ENCODE assay signal across 11 cellular contexts in the genomic region with DNA sequence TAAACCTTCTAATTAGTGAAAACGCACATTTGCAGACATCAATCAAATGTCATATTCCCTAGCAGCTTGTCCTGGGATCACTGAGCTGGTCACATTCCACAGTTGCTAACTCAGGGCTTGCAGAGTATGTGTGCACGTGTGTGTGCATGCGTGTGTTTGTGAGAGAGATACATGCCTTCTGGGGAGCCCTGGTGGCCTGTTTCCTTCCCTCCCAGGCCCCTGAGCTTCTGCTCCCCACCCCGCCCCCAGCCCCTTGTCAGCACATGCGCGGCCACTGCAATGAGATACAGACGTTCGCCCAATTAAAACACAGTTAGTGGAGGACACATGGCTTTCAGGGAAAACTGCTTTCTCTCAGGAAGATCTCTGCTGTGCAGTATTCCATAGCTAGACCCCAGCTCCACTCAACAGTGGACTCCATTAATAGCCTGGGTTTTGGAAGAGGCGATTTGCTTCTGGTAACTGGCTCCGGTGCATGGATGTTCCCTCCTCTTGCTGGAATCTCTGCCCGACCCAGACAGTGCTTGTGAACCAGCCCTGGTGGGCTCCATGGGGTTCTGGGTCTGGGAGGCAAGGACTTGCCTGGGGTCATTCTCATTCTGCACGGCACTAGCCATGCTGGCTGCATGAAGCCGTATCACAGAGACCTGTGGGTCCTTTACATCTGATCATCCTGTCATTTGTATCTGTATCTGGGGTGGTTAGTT. TPM values are rescaled to one million over a fixed set of nuclear protein-coding genes. Genes with fewer than 3 reads are reported as not detected.
DNase-seq lines count a peak whose midpoint lies in the region; ATAC-seq, FAIRE-seq and TF ChIP-seq lines count a peak whose summit lies in the region.
"Had no signal": no experiment of that assay in that cellular context is flagged by ENCODE, and none has a peak within 500 bp of the region (broad histone marks: within the 10 kb centered on the region; RNA-seq: fewer than 3 reads in every experiment).

No MANE protein-coding gene starts in this region.

- no peak overlapping the region for H2BK5ac ChIP-seq in IMR-90 (ENCODE audit: low read depth, low read length, poor library complexity, severe bottlenecking)

- H3K9ac ChIP-seq in IMR-90 (ENCODE audit: low read depth, low read length) (no peak overlapping the region), HepG2 (ENCODE audit: insufficient read depth, low read depth, low read length) (peak overlapping the region; percentile 54; the same call in 1 of the 2 replicates), smooth muscle cell (ENCODE audit: low read depth) (no peak overlapping the region)

- peaks cover 40 to 50% of the 10 kb centered on the region in 2 experiments for H3K79me1 ChIP-seq in IMR-90 (ENCODE audit: low read depth in 1 of 2, low read length in 2 of 2)

- H2AK9ac ChIP-seq in IMR-90 (replicated peaks; ENCODE audit: low read depth, low read length, poor library complexity) = no peak overlapping the region

- WGBS in IMR-90 (ENCODE audit: extremely low coverage in 2 of 2, insufficient read length in 1 of 2), 2 experiments = 67% methylated on average over 1 of the region's 13 CpGs; no CpG with 5 or more reads in 1 of the 2 experiments
- WGBS in HepG2 (ENCODE audit: low lambda C conversion rate) = 89% methylated on average over 8 of the region's 13 CpGs
- 49% methylated on average over 13 of the region's 13 CpGs for WGBS in smooth muscle cell (ENCODE audit: low lambda C conversion rate)

- H3K27ac ChIP-seq in IMR-90 (ENCODE audit: insufficient read depth, low read length) (no peak overlapping the region), brain microvascular endothelial cell (no peak overlapping the region), HepG2 (ENCODE audit: extremely low read length, insufficient read depth, low read length) (peak overlapping the region; percentile 82), smooth muscle cell (ENCODE audit: low read depth) (no peak overlapping the region)
- H3K27ac ChIP-seq in CD8-positive, alpha-beta memory T cell (ENCODE audit: low read depth, low read length) = no peak overlapping the region

- TF ChIP-seq CTCF in IMR-90 (conservative IDR thresholded peaks at IDR 0.05; ENCODE audit: low read depth, low read length) (no peak), brain microvascular endothelial cell (IDR thresholded peaks at IDR 0.05; ENCODE audit: low read depth, low read length, missing control alignments) (no peak), HepG2 (CRISPR knock-in tag; IDR thresholded peaks at IDR 0.05) (no peak), smooth muscle cell (IDR thresholded peaks at IDR 0.05; ENCODE audit: borderline replicate concordance, insufficient read depth, poor library complexity, severe bottlenecking) (no peak)

- H3K4me1 Mint-ChIP-seq in stimulated activated effector memory CD8-positive, alpha-beta T cell treated with anti-CD3 and anti-CD28 coated beads, Interleukin-12 subunit alpha, Interleukin-12 subunit beta, amount 100 ng/mL, for 72 hours = peaks cover 15% of the 10 kb centered on the region
- peaks cover 33 to 43% (median 43%) of the 10 kb centered on the region in 3 donors for H3K4me1 Mint-ChIP-seq in CD8-positive, alpha-beta memory T cell
- H3K4me1 Mint-ChIP-seq in T-cell = peaks cover 60 to 64% (median 61%) of the 10 kb centered on the region in 3 donors

- CTCF ChIA-PET in IMR-90 (lab: Yijun Ruan, JAX) (no interaction called here), HepG2 (lab: Yijun Ruan, JAX; ENCODE audit: low intra/inter-chr PET ratio, low total read pairs) (no interaction called here), T-cell (lab: Charles Lee) (no interaction called here)
- CTCF ChIA-PET in CD8-positive, alpha-beta memory T cell (lab: Charles Lee) = interaction anchor here (0.6 kb wide), 1 partner anchor 48 kb away, joined by 3 read pairs; no protein-coding TSS in a partner anchor

- peaks cover 58% of the 10 kb centered on the region for H4K20me1 ChIP-seq in IMR-90 (ENCODE audit: insufficient read depth, low read length)
- peaks cover 17% of the 10 kb centered on the region for H4K20me1 ChIP-seq in HepG2 (ENCODE audit: insufficient read depth, low read length)
- peaks cover 50% of the 10 kb centered on the region for H4K20me1 ChIP-seq in smooth muscle cell (ENCODE audit: low read depth)

- TF ChIP-seq EP300 in HepG2 (IDR thresholded peaks at IDR 0.05; ENCODE audit: low read depth in 2 of 2, low read length in 2 of 2) (no peak), HepG2 (CRISPR knock-in tag; IDR thresholded peaks at IDR 0.05; ENCODE audit: borderline replicate concordance) (no peak)

- no TSS peak for BruUV-seq in IMR-90 (replicated peaks; lab: Mats Ljungman, UMichigan)
- BruUV-seq in HepG2 (replicated peaks; lab: Mats Ljungman, UMichigan) = no TSS peak

- H3K9me3 ChIP-seq in IMR-90 (ENCODE audit: control insufficient read depth, insufficient read depth, low read length) (no peaks in the 10 kb centered on the region), HepG2 (ENCODE audit: low read length) (no peaks in the 10 kb centered on the region), smooth muscle cell (replicated peaks; ENCODE audit: low read depth) (no peaks in the 10 kb centered on the region)
- H3K9me3 ChIP-seq in CD8-positive, alpha-beta memory T cell (ENCODE audit: low read length) = no peaks in the 10 kb centered on the region

- H3K36me3 ChIP-seq in IMR-90 (ENCODE audit: control insufficient read depth, insufficient read depth, low read length) = no peaks in the 10 kb centered on the region
- no peaks in the 10 kb centered on the region for H3K36me3 ChIP-seq in brain microvascular endothelial cell (replicated peaks)
- peaks cover 4 to 16% of the 10 kb centered on the region in 2 experiments for H3K36me3 ChIP-seq in HepG2 (replicated peaks in 1 of 2; ENCODE audit: control insufficient read depth in 1 of 2, insufficient read depth in 2 of 2, low read length in 2 of 2)
- no peaks in the 10 kb centered on the region for H3K36me3 ChIP-seq in smooth muscle cell (ENCODE audit: low read depth)
- H3K36me3 ChIP-seq in CD8-positive, alpha-beta memory T cell (ENCODE audit: insufficient read depth, low read length) = no peaks in the 10 kb centered on the region

- no peak overlapping the region for H4K5ac ChIP-seq in IMR-90 (ENCODE audit: low read depth, low read length)

- no peak overlapping the region for H3K14ac ChIP-seq in IMR-90 (replicated peaks; ENCODE audit: low read depth, low read length)

- peaks cover 10% of the 10 kb centered on the region for H3F3A ChIP-seq in smooth muscle cell (ENCODE audit: low read depth)

- H4K8ac ChIP-seq in IMR-90 (ENCODE audit: low read depth in 2 of 2, low read length in 2 of 2) = peak overlapping the region in 1 of 2 experiments; percentile 4; a peak in 1 of 4 replicates

- no peak for FAIRE-seq in HepG2 (lab: Jason Lieb, UNC)

- peaks cover 1 to 4% of the 10 kb centered on the region in 2 donors for H3K27me3 Mint-ChIP-seq in CD8-positive, alpha-beta memory T cell
- peaks cover 0 to 3% of the 10 kb centered on the region in 2 donors for H3K27me3 Mint-ChIP-seq in T-cell
- H3K27me3 Mint-ChIP-seq: activated T-helper 17 cell treated with anti-CD3 and anti-CD28 coated beads, Interleukin-2, amount 50 U/mL, for 72 hours had no signal

- no peak overlapping the region for H3K4ac ChIP-seq in IMR-90 (ENCODE audit: low read depth, low read length)

- H3K36me3 Mint-ChIP-seq in stimulated activated effector memory CD8-positive, alpha-beta T cell treated with anti-CD3 and anti-CD28 coated beads, Interleukin-12 subunit alpha, Interleukin-12 subunit beta, amount 100 ng/mL, for 72 hours = no peaks in the 10 kb centered on the region
- no peaks in the 10 kb centered on the region for H3K36me3 Mint-ChIP-seq in CD8-positive, alpha-beta memory T cell
- no peaks in the 10 kb centered on the region for H3K36me3 Mint-ChIP-seq in T-cell
- H3K36me3 Mint-ChIP-seq: natural killer cell had no signal

- H3K56ac ChIP-seq in IMR-90 (ENCODE audit: extremely low read depth, insufficient read depth, low read length) = no peak overlapping the region

- H3K4me2 ChIP-seq in IMR-90 (ENCODE audit: low read depth, low read length) (no peak overlapping the region), HepG2 (ENCODE audit: low read depth, low read length) (peak overlapping the region; percentile 68), smooth muscle cell (peak overlapping the region; percentile 32)

- H2AK5ac ChIP-seq in IMR-90 (ENCODE audit: low read depth, low read length) = peak overlapping the region; percentile 13; the same call in 1 of the 2 replicates

- H3K4me1 ChIP-seq in IMR-90 (ENCODE audit: control insufficient read depth, insufficient read depth, low read length) = peaks cover 16% of the 10 kb centered on the region
- peaks cover 100% of the 10 kb centered on the region for H3K4me1 ChIP-seq in HepG2 (ENCODE audit: insufficient read depth, low read length)
- peaks cover 43% of the 10 kb centered on the region for H3K4me1 ChIP-seq in smooth muscle cell (ENCODE audit: low read depth)
- peaks cover 60% of the 10 kb centered on the region for H3K4me1 ChIP-seq in CD8-positive, alpha-beta memory T cell (ENCODE audit: insufficient read depth, low read length)

- no peak overlapping the region for H2BK120ac ChIP-seq in IMR-90 (ENCODE audit: low read depth, low read length)

- H2BK15ac ChIP-seq in IMR-90 (ENCODE audit: low read depth, low read length) = no peak overlapping the region

- no peak overlapping the region for H3K27ac Mint-ChIP-seq in stimulated activated effector memory CD8-positive, alpha-beta T cell treated with anti-CD3 and anti-CD28 coated beads, Interleukin-12 subunit alpha, Interleukin-12 subunit beta, amount 100 ng/mL, for 72 hours
- peak overlapping the region in 2 of 8 donors; percentile 54 to 68 for H3K27ac Mint-ChIP-seq in CD8-positive, alpha-beta memory T cell
- H3K27ac Mint-ChIP-seq in T-cell = peak overlapping the region in 1 of 2 donors; percentile 85
- H3K27ac Mint-ChIP-seq: activated T-helper 17 cell treated with anti-CD3 and anti-CD28 coated beads, Interleukin-2, amount 50 U/mL, for 72 hours; natural killer cell had no signal

- no peak overlapping the region for H3K18ac ChIP-seq in IMR-90 (ENCODE audit: low read depth, low read length)

- intact Hi-C loops in IMR-90 (cut with micrococcal nuclease) = no loop called here
- intact Hi-C loops in HepG2 (cut with micrococcal nuclease; ENCODE audit: unreplicated experiment) = loop anchor here (2.0 kb wide), 1 partner anchor 15 kb away; no protein-coding TSS in a partner anchor

- ATAC-seq in IMR-90 (ENCODE audit: low read depth) (peak; percentile 78), HepG2 (no peak), T-cell (replicated peaks in 1 of 4) (no peak)
- no peak for ATAC-seq in stimulated activated effector memory CD8-positive, alpha-beta T cell treated with anti-CD3 and anti-CD28 coated beads, Interleukin-12 subunit alpha, Interleukin-12 subunit beta, amount 100 ng/mL, for 72 hours
- ATAC-seq: activated T-helper 17 cell treated with anti-CD3 and anti-CD28 coated beads, Interleukin-2, amount 50 U/mL, for 72 hours; natural killer cell had no signal

- no peak overlapping the region for H3K23ac ChIP-seq in IMR-90 (ENCODE audit: low read depth, low read length)

- TF ChIP-seq POLR2A in IMR-90 (IDR thresholded peaks at IDR 0.05; ENCODE audit: low read depth, low read length) (no peak), HepG2 (IDR thresholded peaks at IDR 0.05; ENCODE audit: insufficient read depth in 1 of 2, low read depth in 2 of 2, low read length in 2 of 2) (no peak)

- H4K91ac ChIP-seq in IMR-90 (ENCODE audit: insufficient read depth, low read depth, low read length) = 0 out of 2 replicates have a peak overlapping the region, but pooled peaks have one; percentile 2

- H3K79me2 ChIP-seq in HepG2 (ENCODE audit: insufficient read depth, low read length) (peaks cover 97% of the 10 kb centered on the region), smooth muscle cell (ENCODE audit: low read depth) (peaks cover 56% of the 10 kb centered on the region)

- dilution Hi-C loops in IMR-90 (cut with HindIII; ENCODE audit: low sequenced_read_pairs, unreplicated experiment) = no loop called here

- POLR2A ChIA-PET in IMR-90 (lab: Charles Lee; ENCODE audit: unreplicated experiment) (no interaction called here), HepG2 (lab: Yijun Ruan, JAX) (interaction anchor here (0.6 to 8.9 kb wide), 5 partner anchors 8 to 59 kb away, joined by 3 to 106 read pairs (median 20); partner anchors contain the start of gene C11orf24), T-cell (lab: Charles Lee) (no interaction called here)
- POLR2A ChIA-PET in CD8-positive, alpha-beta memory T cell (lab: Charles Lee) = no interaction called here

- no peak overlapping the region for H2AFZ ChIP-seq in IMR-90 (replicated peaks; ENCODE audit: low read length, poor library complexity)
- no peak overlapping the region for H2AFZ ChIP-seq in HepG2 (ENCODE audit: low read length)
- no peak overlapping the region for H2AFZ ChIP-seq in smooth muscle cell (ENCODE audit: low read depth)

- no peak for TF ChIP-seq RAD21 in IMR-90 (IDR thresholded peaks at IDR 0.05; ENCODE audit: low read length)
- TF ChIP-seq RAD21 in HepG2 (CRISPR knock-in tag; IDR thresholded peaks at IDR 0.05) = no peak

- H3K4me3 ChIP-seq in IMR-90 (ENCODE audit: insufficient read depth, low read depth, low read length) (no peak overlapping the region), brain microvascular endothelial cell (ENCODE audit: low read depth, low read length) (no peak overlapping the region), HepG2 (replicated peaks in 1 of 3; ENCODE audit: insufficient read depth in 1 of 3, low read depth in 2 of 3, low read length in 3 of 3) (no peak overlapping the region; a peak in 1 of 6 replicates), smooth muscle cell (no peak overlapping the region)
- H3K4me3 ChIP-seq in CD8-positive, alpha-beta memory T cell (ENCODE audit: low read length) = no peak overlapping the region

- H3K9me3 Mint-ChIP-seq in stimulated activated effector memory CD8-positive, alpha-beta T cell treated with anti-CD3 and anti-CD28 coated beads, Interleukin-12 subunit alpha, Interleukin-12 subunit beta, amount 100 ng/mL, for 72 hours = no peaks in the 10 kb centered on the region
- H3K9me3 Mint-ChIP-seq in CD8-positive, alpha-beta memory T cell = no peaks in the 10 kb centered on the region
- no peaks in the 10 kb centered on the region for H3K9me3 Mint-ChIP-seq in T-cell
- H3K9me3 Mint-ChIP-seq: activated T-helper 17 cell treated with anti-CD3 and anti-CD28 coated beads, Interleukin-2, amount 50 U/mL, for 72 hours; natural killer cell had no signal

- no peak overlapping the region for H2BK20ac ChIP-seq in IMR-90 (ENCODE audit: low read depth, low read length)

- in situ Hi-C loops in IMR-90 (cut with MboI; ENCODE audit: low sequenced_read_pairs) = no loop called here
- in situ Hi-C loops in brain microvascular endothelial cell (cut with HindIII; ENCODE audit: low pct_ligation_motif_present, low sequenced_read_pairs) = no loop called here
- in situ Hi-C loops in HepG2 (cut with HindIII; ENCODE audit: extremely low pct_ligation_motif_present, low pct_unique_long_range_greater_than_20kb) = no loop called here

- no peak overlapping the region for H3K4me3 Mint-ChIP-seq in stimulated activated effector memory CD8-positive, alpha-beta T cell treated with anti-CD3 and anti-CD28 coated beads, Interleukin-12 subunit alpha, Interleukin-12 subunit beta, amount 100 ng/mL, for 72 hours
- peak overlapping the region in 1 of 7 donors; percentile 10 for H3K4me3 Mint-ChIP-seq in CD8-positive, alpha-beta memory T cell
- peak overlapping the region in 1 of 3 donors; percentile 81 for H3K4me3 Mint-ChIP-seq in T-cell
- H3K4me3 Mint-ChIP-seq: natural killer cell had no signal

- DNase-seq in IMR-90 = peak; percentile 53
- DNase-seq in brain microvascular endothelial cell = peak; percentile 11
- no peak for DNase-seq in HepG2 (ENCODE audit: low spot score)
- no peak for DNase-seq in smooth muscle cell (lab: John Stamatoyannopoulos, UW; ENCODE audit: unreplicated experiment)
- DNase-seq in stimulated activated effector memory CD8-positive, alpha-beta T cell treated with anti-CD3 and anti-CD28 coated beads, Interleukin-12 subunit alpha, Interleukin-12 subunit beta, amount 100 ng/mL, for 72 hours (ENCODE audit: low spot score in 2 of 2) = no peak
- no peak for DNase-seq in CD8-positive, alpha-beta memory T cell
- DNase-seq in ecto neural progenitor cell (ENCODE audit: low spot score) = no peak
- DNase-seq in T-cell = no peak
- DNase-seq: EL, natural killer cell had no signal

- H3K27me3 ChIP-seq in IMR-90 (ENCODE audit: control insufficient read depth, insufficient read depth, low read length) (no peaks in the 10 kb centered on the region), brain microvascular endothelial cell (replicated peaks) (no peaks in the 10 kb centered on the region), HepG2 (ENCODE audit: control insufficient read depth in 1 of 2, insufficient read depth in 2 of 2, low read length in 2 of 2) (no peaks in the 10 kb centered on the region), smooth muscle cell (ENCODE audit: low read depth) (no peaks in the 10 kb centered on the region)
- no peaks in the 10 kb centered on the region for H3K27me3 ChIP-seq in CD8-positive, alpha-beta memory T cell (ENCODE audit: insufficient read depth, low read length, poor library complexity, severe bottlenecking)

- peaks cover 17% of the 10 kb centered on the region; the same call in 1 of the 2 replicates for H3K9me1 ChIP-seq in IMR-90 (ENCODE audit: insufficient read depth, low read length)

RNA-seq across cellular contexts. Expression of gene LRP5, which starts 17.8 kb away (rescaled TPM):
- total RNA-seq in IMR-90 (2012; rRNA removed) (10.4 and 11.1 TPM in 2 replicates), HepG2 (2016; rRNA removed; fragmentation: Illumina TruSeq; extraction: Trizol) (23.6 and 40.4 TPM in 2 replicates), smooth muscle cell (16.1 and 17.7 TPM in 2 replicates), T-cell (10 to 100 TPM in 1 of 5 donors, 1 to 10 TPM in 4; 1.8 to 11.3 (median 7.0) TPM)
- polyA plus RNA-seq in IMR-90 (2012; rRNA removed) (15.0 and 19.0 TPM in 2 replicates), HepG2 (2011; rRNA removed) (64.0 and 83.4 TPM in 2 replicates), smooth muscle cell (26.5 and 26.6 TPM in 2 replicates)
- polyA plus RNA-seq in IMR-90 (2012; cell fraction: cytosol; rRNA removed) = 12.0 and 21.8 TPM in 2 replicates
- 13.9 and 32.5 TPM in 2 replicates for polyA plus RNA-seq in IMR-90 (2012; cell fraction: nucleus; rRNA removed; ENCODE audit: low replicate concordance)
- total RNA-seq in HepG2 (2016; cell fraction: cytosol; rRNA removed; fragmentation: Illumina TruSeq; extraction: Trizol; ENCODE audit: low read depth) = 19.7 and 22.6 TPM in 2 replicates
- total RNA-seq in HepG2 (2016; cell fraction: insoluble cytoplasmic fraction; rRNA removed; fragmentation: Illumina TruSeq; extraction: Trizol) = 17.6 and 41.1 TPM in 2 replicates
- 27.9 and 29.7 TPM in 2 replicates for total RNA-seq in HepG2 (2016; cell fraction: membrane; rRNA removed; fragmentation: Illumina TruSeq; extraction: Trizol)
- 50.9 and 60.6 TPM in 2 replicates for total RNA-seq in HepG2 (2016; cell fraction: nucleus; rRNA removed; fragmentation: Illumina TruSeq; extraction: Trizol)
- polyA plus RNA-seq in HepG2 (2011; cell fraction: cytosol; rRNA removed) = 37.9 and 59.3 TPM in 2 replicates
- polyA plus RNA-seq in HepG2 (2011; cell fraction: nucleus; rRNA removed) = 131 and 158 TPM in 2 replicates
- polyA plus RNA-seq in HepG2 (2012) = 80.7 and 119 TPM in 2 replicates
- 10.8 and 12.1 TPM in 2 replicates for polyA plus RNA-seq in HepG2 (2016; cell fraction: cytosol; fragmentation: Illumina TruSeq; extraction: Trizol; ENCODE audit: low read depth)
- polyA plus RNA-seq in HepG2 (2016; cell fraction: insoluble cytoplasmic fraction; fragmentation: Illumina TruSeq; extraction: Trizol; ENCODE audit: low read depth) = 25.6 and 36.8 TPM in 2 replicates
- 20.7 and 25.9 TPM in 2 replicates for polyA plus RNA-seq in HepG2 (2016; cell fraction: membrane; fragmentation: Illumina TruSeq; extraction: Trizol; ENCODE audit: low read depth)
- polyA plus RNA-seq in HepG2 (2016; cell fraction: nucleus; fragmentation: Illumina TruSeq; extraction: Trizol; ENCODE audit: insufficient read depth, low read depth) = 130 and 133 TPM in 2 replicates
- 49.7 and 219 TPM in 2 replicates for polyA minus RNA-seq in HepG2 (2011; rRNA and poly(A)+ RNA removed; ENCODE audit: low replicate concordance)
- polyA minus RNA-seq in HepG2 (2011; cell fraction: cytosol; rRNA and poly(A)+ RNA removed) = 75.4 and 75.5 TPM in 2 replicates
- polyA minus RNA-seq in HepG2 (2011; cell fraction: nucleus; rRNA and poly(A)+ RNA removed) = 58.3 and 59.0 TPM in 2 replicates
- total RNA-seq in CD8-positive, alpha-beta memory T cell = 1 to 10 TPM; 7.5 to 9.9 TPM
- polyA plus RNA-seq in CD8-positive, alpha-beta memory T cell = 0.68 TPM

RNA-seq across cellular contexts. Expression of gene C11orf24, which starts 58.4 kb away (rescaled TPM):
- total RNA-seq in IMR-90 (2012; rRNA removed) = 41.1 and 42.5 TPM in 2 replicates
- polyA plus RNA-seq in IMR-90 (2012; rRNA removed) = 135 and 171 TPM in 2 replicates
- 83.7 and 163 TPM in 2 replicates for polyA plus RNA-seq in IMR-90 (2012; cell fraction: cytosol; rRNA removed)
- 86.3 and 141 TPM in 2 replicates for polyA plus RNA-seq in IMR-90 (2012; cell fraction: nucleus; rRNA removed; ENCODE audit: low replicate concordance)
- 50.8 and 55.5 TPM in 2 replicates for total RNA-seq in HepG2 (2016; rRNA removed; fragmentation: Illumina TruSeq; extraction: Trizol)
- 110 and 141 TPM in 2 replicates for total RNA-seq in HepG2 (2016; cell fraction: cytosol; rRNA removed; fragmentation: Illumina TruSeq; extraction: Trizol; ENCODE audit: low read depth)
- total RNA-seq in HepG2 (2016; cell fraction: insoluble cytoplasmic fraction; rRNA removed; fragmentation: Illumina TruSeq; extraction: Trizol) = 53.9 and 57.2 TPM in 2 replicates
- 100.0 and 131 TPM in 2 replicates for total RNA-seq in HepG2 (2016; cell fraction: membrane; rRNA removed; fragmentation: Illumina TruSeq; extraction: Trizol)
- total RNA-seq in HepG2 (2016; cell fraction: nucleus; rRNA removed; fragmentation: Illumina TruSeq; extraction: Trizol) = 32.7 and 33.6 TPM in 2 replicates
- 52.9 and 62.4 TPM in 2 replicates for polyA plus RNA-seq in HepG2 (2011; rRNA removed)
- 58.4 and 70.2 TPM in 2 replicates for polyA plus RNA-seq in HepG2 (2011; cell fraction: cytosol; rRNA removed)
- polyA plus RNA-seq in HepG2 (2011; cell fraction: nucleus; rRNA removed) = 58.8 and 59.2 TPM in 2 replicates
- polyA plus RNA-seq in HepG2 (2012) = 50.8 and 63.8 TPM in 2 replicates
- polyA plus RNA-seq in HepG2 (2016; cell fraction: cytosol; fragmentation: Illumina TruSeq; extraction: Trizol; ENCODE audit: low read depth) = 122 and 158 TPM in 2 replicates
- 61.2 and 70.0 TPM in 2 replicates for polyA plus RNA-seq in HepG2 (2016; cell fraction: insoluble cytoplasmic fraction; fragmentation: Illumina TruSeq; extraction: Trizol; ENCODE audit: low read depth)
- polyA plus RNA-seq in HepG2 (2016; cell fraction: membrane; fragmentation: Illumina TruSeq; extraction: Trizol; ENCODE audit: low read depth) = 97.9 and 125 TPM in 2 replicates
- polyA plus RNA-seq in HepG2 (2016; cell fraction: nucleus; fragmentation: Illumina TruSeq; extraction: Trizol; ENCODE audit: insufficient read depth, low read depth) = 71.8 and 76.2 TPM in 2 replicates
- polyA minus RNA-seq in HepG2 (2011; rRNA and poly(A)+ RNA removed; ENCODE audit: low replicate concordance) = 53.9 and 60.5 TPM in 2 replicates
- polyA minus RNA-seq in HepG2 (2011; cell fraction: cytosol; rRNA and poly(A)+ RNA removed) = 26.4 and 31.4 TPM in 2 replicates
- 19.3 and 23.5 TPM in 2 replicates for polyA minus RNA-seq in HepG2 (2011; cell fraction: nucleus; rRNA and poly(A)+ RNA removed)
- 48.6 and 58.1 TPM in 2 replicates for total RNA-seq in smooth muscle cell
- 94.1 and 97.5 TPM in 2 replicates for polyA plus RNA-seq in smooth muscle cell
- 10 to 100 TPM; 46.9 to 49.8 TPM for total RNA-seq in CD8-positive, alpha-beta memory T cell
- polyA plus RNA-seq in CD8-positive, alpha-beta memory T cell = 15.7 TPM
- total RNA-seq in T-cell = 10 to 100 TPM in 4 of 5 donors, 1 to 10 TPM in 1; 9.5 to 25.3 (median 21.4) TPM

Comparison
In these comparisons a context has a peak if more than half of its experiments do, and no peak if none do; other contexts are left out.
1. DNase-seq: peak in IMR-90 (single experiment) and brain microvascular endothelial cell (single experiment); none in HepG2 (single experiment), smooth muscle cell (single experiment), stimulated activated effector memory CD8-positive, alpha-beta T cell treated with anti-CD3 and anti-CD28 coated beads, Interleukin-12 subunit alpha, Interleukin-12 subunit beta, amount 100 ng/mL, for 72 hours (0 of 2), CD8-positive, alpha-beta memory T cell (0 of 5), ecto neural progenitor cell (single experiment) and T-cell (0 of 34).